In the genomic region with DNA sequence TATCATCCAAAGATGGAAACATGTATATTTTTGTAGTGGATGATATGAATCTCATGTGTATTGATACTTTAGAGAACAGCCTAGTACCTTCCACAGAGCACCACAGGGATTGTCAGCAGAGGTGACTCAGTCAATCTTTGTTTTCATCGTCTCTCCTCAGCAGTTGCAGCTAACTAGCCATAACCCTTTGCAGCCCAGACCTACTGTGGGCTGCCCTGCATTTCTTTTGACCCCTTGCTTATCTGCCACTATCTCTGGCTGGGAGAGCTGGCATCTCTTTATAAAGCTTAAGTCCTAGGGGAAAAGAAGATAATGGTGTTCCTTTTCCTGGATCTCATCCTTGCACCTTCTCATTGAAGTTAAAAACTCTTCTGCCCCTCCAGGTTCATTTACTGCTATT, we compare ENCODE assay signal across 1 cellular context.
TF ChIP-seq lines count a peak whose summit lies in the region.

No MANE protein-coding gene starts in this region.

TF ChIP-seq in IMR-90, 13 proteins besides CTCF, POLR2A, EP300 and RAD21:
- TF ChIP-seq CHD1 (IDR thresholded peaks at IDR 0.05; ENCODE audit: low read depth, low read length) (no peak), SMC3 (IDR thresholded peaks at IDR 0.05; ENCODE audit: low read depth, low read length) (no peak), RCOR1 (IDR thresholded peaks at IDR 0.05; ENCODE audit: insufficient replicate concordance, low read length) (no peak), FOS (IDR thresholded peaks at IDR 0.05; ENCODE audit: low read depth, low read length) (no peak), RFX5 (IDR thresholded peaks at IDR 0.05; ENCODE audit: low read depth, low read length) (no peak), CEBPB (IDR thresholded peaks at IDR 0.05; ENCODE audit: low read depth, low read length) (no peak), MAFK (IDR thresholded peaks at IDR 0.05; ENCODE audit: low read depth, low read length) (no peak), NFE2L2 (IDR thresholded peaks at IDR 0.05; ENCODE audit: low read depth, low read length) (no peak), MXI1 (IDR thresholded peaks at IDR 0.05; ENCODE audit: borderline replicate concordance, low read depth, low read length) (no peak), MAZ (IDR thresholded peaks at IDR 0.05; ENCODE audit: borderline replicate concordance, low read depth, low read length) (no peak), BHLHE40 (IDR thresholded peaks at IDR 0.05; ENCODE audit: low read depth, low read length) (no peak)
- TF ChIP-seq, protein P1, sequence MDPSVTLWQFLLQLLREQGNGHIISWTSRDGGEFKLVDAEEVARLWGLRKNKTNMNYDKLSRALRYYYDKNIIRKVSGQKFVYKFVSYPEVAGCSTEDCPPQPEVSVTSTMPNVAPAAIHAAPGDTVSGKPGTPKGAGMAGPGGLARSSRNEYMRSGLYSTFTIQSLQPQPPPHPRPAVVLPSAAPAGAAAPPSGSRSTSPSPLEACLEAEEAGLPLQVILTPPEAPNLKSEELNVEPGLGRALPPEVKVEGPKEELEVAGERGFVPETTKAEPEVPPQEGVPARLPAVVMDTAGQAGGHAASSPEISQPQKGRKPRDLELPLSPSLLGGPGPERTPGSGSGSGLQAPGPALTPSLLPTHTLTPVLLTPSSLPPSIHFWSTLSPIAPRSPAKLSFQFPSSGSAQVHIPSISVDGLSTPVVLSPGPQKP (IDR thresholded peaks at IDR 0.05; ENCODE audit: borderline replicate concordance, low read depth, low read length): no peak
- TF ChIP-seq, protein P2, sequence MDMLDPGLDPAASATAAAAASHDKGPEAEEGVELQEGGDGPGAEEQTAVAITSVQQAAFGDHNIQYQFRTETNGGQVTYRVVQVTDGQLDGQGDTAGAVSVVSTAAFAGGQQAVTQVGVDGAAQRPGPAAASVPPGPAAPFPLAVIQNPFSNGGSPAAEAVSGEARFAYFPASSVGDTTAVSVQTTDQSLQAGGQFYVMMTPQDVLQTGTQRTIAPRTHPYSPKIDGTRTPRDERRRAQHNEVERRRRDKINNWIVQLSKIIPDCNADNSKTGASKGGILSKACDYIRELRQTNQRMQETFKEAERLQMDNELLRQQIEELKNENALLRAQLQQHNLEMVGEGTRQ (IDR thresholded peaks at IDR 0.05; ENCODE audit: low read depth, low read length): no peak
